In genomic region chr20:44407402-44408184, GRCh38 we compare ENCODE assay signal across 14 cellular contexts. TPM values are rescaled to one million over a fixed set of nuclear protein-coding genes. Genes with fewer than 3 reads are reported as not detected.
DNase-seq lines count a peak whose midpoint lies in the region; ATAC-seq and TF ChIP-seq lines count a peak whose summit lies in the region.
"Had no signal": no experiment of that assay in that cellular context is flagged by ENCODE, and none has a peak within 500 bp of the region (broad histone marks: within the 10 kb centered on the region; RNA-seq: fewer than 3 reads in every experiment).

No MANE protein-coding gene starts in this region.

- BruUV-seq in HCT116 (replicated peaks; lab: Mats Ljungman, UMichigan) (TSS peak; percentile 48), PC-3 (replicated peaks; lab: Mats Ljungman, UMichigan) (no TSS peak)

- ATAC-seq in HCT116 (peak; percentile 96), PC-3 (peak; percentile 93), heart right ventricle (no peak)
- ATAC-seq: Right ventricle myocardium inferior had no signal

- 78 to 85% methylated on average over 14 of the region's 14 CpGs for WGBS in heart right ventricle, 2 donors

- H3K4me3 ChIP-seq in HCT116 (replicated peaks in 1 of 2; ENCODE audit: low read depth in 1 of 2, low read length in 2 of 2) (peak overlapping the region; percentile 3 to 27; a peak in 3 of 4 replicates), PC-3 (ENCODE audit: low read length) (no peak overlapping the region), fibroblast of lung (replicated peaks in 1 of 4; ENCODE audit: control extremely low read depth in 1 of 4, insufficient read depth in 1 of 4, low read depth in 3 of 4, low read length in 4 of 4) (no peak overlapping the region), retinal pigment epithelial cell (ENCODE audit: low read length) (no peak overlapping the region), heart right ventricle (no peak overlapping the region)
- H3K4me3 ChIP-seq: HAP-1, lower lobe of right lung, right atrium auricular region had no signal

- peak; percentile 80 for DNase-seq in HCT116 (ENCODE audit: low read depth, low spot score)
- DNase-seq in PC-3: peak; percentile 96
- peak; percentile 27 to 97 for DNase-seq in fibroblast of lung (ENCODE audit: low read depth in 2 of 2)
- DNase-seq in retinal pigment epithelial cell (ENCODE audit: low read depth): peak; percentile 46
- no peak for DNase-seq in C1 segment of cervical spinal cord (lab: John Stamatoyannopoulos, UW)
- no peak for DNase-seq in activated CD4-positive, alpha-beta T cell treated with anti-CD3 and anti-CD28 coated beads for 4 hours
- DNase-seq in head of caudate nucleus: no peak
- no peak for DNase-seq in heart right ventricle
- DNase-seq: activated CD4-positive, alpha-beta memory T cell treated with anti-CD3 and anti-CD28 coated beads for 36 hours; lower lobe of right lung; NCI-H1694 had no signal

- RAD21 ChIA-PET in HCT116 (lab: Charles Lee; ENCODE audit: low non-redundant PET in 1 of 2, low total read pairs in 2 of 2, uncharacterized antibody in 2 of 2, unreplicated experiment in 2 of 2): no interaction called here

- H4K20me1 ChIP-seq in HCT116 (ENCODE audit: insufficient read depth) (no peaks in the 10 kb centered on the region), PC-3 (ENCODE audit: low read length) (no peaks in the 10 kb centered on the region), fibroblast of lung (ENCODE audit: control insufficient read depth, extremely low read depth, insufficient read depth, low read length) (no peaks in the 10 kb centered on the region)

- no peaks in the 10 kb centered on the region for H3K9me2 ChIP-seq in HCT116 (ENCODE audit: insufficient read depth)
- H3K9me2 ChIP-seq in PC-3 (replicated peaks; ENCODE audit: low read length): no peaks in the 10 kb centered on the region

- peak overlapping the region; percentile 78 for H3K4me2 ChIP-seq in HCT116 (ENCODE audit: low read length)
- peak overlapping the region; percentile 47 for H3K4me2 ChIP-seq in PC-3 (ENCODE audit: low read length)
- H3K4me2 ChIP-seq in fibroblast of lung (ENCODE audit: extremely low read depth, insufficient read depth, low read length): no peak overlapping the region

- POLR2A ChIA-PET in HCT116 (lab: Charles Lee): interaction anchor here (0.8 to 1.5 kb wide), 3 partner anchors 10 to 12 kb away, joined by 3 to 5 read pairs (median 4); no protein-coding TSS in a partner anchor
- POLR2A ChIA-PET in PC-3 (lab: Charles Lee; ENCODE audit: unreplicated experiment): no interaction called here

- no peak for TF ChIP-seq RAD21 in HCT116 (IDR thresholded peaks at IDR 0.05; ENCODE audit: low read depth)

- H3K36me3 ChIP-seq in HCT116 (ENCODE audit: control insufficient read depth in 1 of 2, insufficient read depth in 2 of 2, low read length in 2 of 2): no peaks in the 10 kb centered on the region
- no peaks in the 10 kb centered on the region for H3K36me3 ChIP-seq in PC-3 (ENCODE audit: low read depth, low read length)
- no peaks in the 10 kb centered on the region for H3K36me3 ChIP-seq in fibroblast of lung (ENCODE audit: control insufficient read depth, insufficient read depth, low read length)
- H3K36me3 ChIP-seq in heart right ventricle: no peaks in the 10 kb centered on the region
- H3K36me3 ChIP-seq: HAP-1, lower lobe of right lung, right atrium auricular region had no signal

- H3K27me3 ChIP-seq in HCT116 (ENCODE audit: insufficient read depth, low read length) (no peaks in the 10 kb centered on the region), PC-3 (ENCODE audit: low read length) (no peaks in the 10 kb centered on the region), fibroblast of lung (ENCODE audit: control insufficient read depth, insufficient read depth, low read length) (peaks cover 2% of the 10 kb centered on the region), heart right ventricle (peaks cover 0 to 28% (median 11%) of the 10 kb centered on the region in 7 donors)

- CTCF ChIA-PET in HCT116 (lab: Charles Lee): no interaction called here
- CTCF ChIA-PET in PC-3 (lab: Charles Lee): interaction anchor here (0.6 kb wide), 2 partner anchors 9 to 23 kb away, joined by 5 read pairs; no protein-coding TSS in a partner anchor

- TF ChIP-seq POLR2A in HCT116 (IDR thresholded peaks at IDR 0.05; ENCODE audit: borderline replicate concordance, extremely low read depth, insufficient read depth, insufficient read length): no peak

- TF ChIP-seq CTCF in HCT116 (IDR thresholded peaks at IDR 0.05 in 2 of 3, conservative IDR thresholded peaks at IDR 0.05 in 1 of 3; ENCODE audit: borderline replicate concordance in 1 of 3, insufficient read depth in 1 of 3, low read depth in 2 of 3, low read length in 2 of 3): no peak
- TF ChIP-seq CTCF in PC-3 (conservative IDR thresholded peaks at IDR 0.05; ENCODE audit: low read depth, low read length): no peak
- TF ChIP-seq CTCF in fibroblast of lung (conservative IDR thresholded peaks at IDR 0.05 in 1 of 2, IDR thresholded peaks at IDR 0.05 in 1 of 2; ENCODE audit: low read depth in 1 of 2, low read length in 2 of 2): no peak
- TF ChIP-seq CTCF in retinal pigment epithelial cell (conservative IDR thresholded peaks at IDR 0.05; ENCODE audit: low read depth, low read length): no peak
- TF ChIP-seq CTCF in heart right ventricle (IDR thresholded peaks at IDR 0.05): no peak

- no peaks in the 10 kb centered on the region for H3F3A ChIP-seq in PC-3 (ENCODE audit: low read length, unreplicated experiment)

- H3K4me1 ChIP-seq in HCT116 (ENCODE audit: control insufficient read depth in 1 of 2, insufficient read depth in 2 of 2, low read length in 2 of 2) (peaks cover 14 to 34% of the 10 kb centered on the region in 2 experiments), PC-3 (ENCODE audit: insufficient read depth, low read length) (peaks cover 35% of the 10 kb centered on the region), fibroblast of lung (ENCODE audit: control insufficient read depth, extremely low read depth, insufficient read depth, low read length) (no peaks in the 10 kb centered on the region), heart right ventricle (no peaks in the 10 kb centered on the region)
- H3K4me1 ChIP-seq: HAP-1, lower lobe of right lung, right atrium auricular region had no signal

- peak overlapping the region; percentile 48 for H3K27ac ChIP-seq in HCT116 (ENCODE audit: low read depth, low read length)
- peak overlapping the region; percentile 85 for H3K27ac ChIP-seq in PC-3 (ENCODE audit: low read length)
- no peak overlapping the region for H3K27ac ChIP-seq in fibroblast of lung (ENCODE audit: insufficient read depth, low read length)
- H3K27ac ChIP-seq in heart right ventricle: no peak overlapping the region
- H3K27ac ChIP-seq: lower lobe of right lung, right atrium auricular region had no signal

- H2AFZ ChIP-seq in HCT116 (ENCODE audit: low read depth, low read length, poor library complexity, severe bottlenecking) (peak overlapping the region; percentile 82), PC-3 (ENCODE audit: low read length) (peak overlapping the region; percentile 42), fibroblast of lung (ENCODE audit: low read length) (no peak overlapping the region)

- H3K9ac ChIP-seq in HCT116 (ENCODE audit: low read length): peak overlapping the region; percentile 53
- H3K9ac ChIP-seq in PC-3 (ENCODE audit: low read length): peak overlapping the region; percentile 59
- no peak overlapping the region for H3K9ac ChIP-seq in fibroblast of lung (ENCODE audit: insufficient read depth, low read length)

- H3K79me2 ChIP-seq in HCT116 (ENCODE audit: insufficient read depth, low read length): no peaks in the 10 kb centered on the region
- no peaks in the 10 kb centered on the region for H3K79me2 ChIP-seq in PC-3 (ENCODE audit: low read length)
- no peaks in the 10 kb centered on the region for H3K79me2 ChIP-seq in fibroblast of lung (ENCODE audit: control insufficient read depth, insufficient read depth, low read length)

- intact Hi-C loops in HCT116 (cut with micrococcal nuclease) (no loop called here), PC-3 (cut with micrococcal nuclease) (no loop called here), head of caudate nucleus (cut with DNase I) (no loop called here), heart right ventricle (cut with DNase I) (no loop called here)

- H3K9me3 ChIP-seq in HCT116 (ENCODE audit: control insufficient read depth in 1 of 2, insufficient read depth in 1 of 2, low read depth in 1 of 2, low read length in 2 of 2) (no peaks in the 10 kb centered on the region), PC-3 (ENCODE audit: low read length) (no peaks in the 10 kb centered on the region), fibroblast of lung (ENCODE audit: control insufficient read depth, insufficient read depth, low read depth, low read length) (no peaks in the 10 kb centered on the region), heart right ventricle (no peaks in the 10 kb centered on the region)
- H3K9me3 ChIP-seq: HAP-1, lower lobe of right lung, right atrium auricular region had no signal

TF ChIP-seq in HCT116, 20 proteins besides CTCF, POLR2A, EP300 and RAD21:
- TF ChIP-seq POLR2AphosphoS5 (IDR thresholded peaks at IDR 0.05; ENCODE audit: low read depth, low read length) (peak; percentile 72), TCF7L2 (IDR thresholded peaks at IDR 0.05; ENCODE audit: borderline replicate concordance, extremely low read depth, insufficient read depth, insufficient read length) (peak; percentile 40), CBX3 (IDR thresholded peaks at IDR 0.05; ENCODE audit: low read depth) (peak; percentile 54; the same call in 1 of the 2 replicates), SIN3A (IDR thresholded peaks at IDR 0.05; ENCODE audit: low read depth) (no peak), SP1 (IDR thresholded peaks at IDR 0.05; ENCODE audit: low read depth) (peak; percentile 63), FOSL1 (IDR thresholded peaks at IDR 0.05; ENCODE audit: low read depth) (peak; percentile 52), EGR1 (IDR thresholded peaks at IDR 0.05; ENCODE audit: low read depth) (no peak), JUND (IDR thresholded peaks at IDR 0.05) (peak; percentile 54; the same call in 1 of the 2 replicates)

RNA-seq across cellular contexts. Expression of gene HNF4A, which starts 52.1 kb away (rescaled TPM):
- total RNA-seq in HCT116 (2021; ENCODE audit: unreplicated experiment) (7.4 TPM), PC-3 (2014; rRNA removed) (not detected in 2 replicates), fibroblast of lung (not detected in 2 replicates), heart right ventricle (not detected)
- 5.9 and 6.3 TPM in 2 replicates for polyA plus RNA-seq in HCT116 (2012)
- polyA plus RNA-seq in fibroblast of lung (not detected in 2 replicates), heart right ventricle (under 1 TPM in 1 of 2 donors, not detected in 1; under 0.01 TPM)
- polyA plus RNA-seq in fibroblast of lung (2012): not detected in 2 replicates
- 0.35 TPM in 1 of 2 replicates, not detected in the other for polyA minus RNA-seq in fibroblast of lung (ENCODE audit: low replicate concordance)
- total RNA-seq: activated CD4-positive, alpha-beta memory T cell treated with anti-CD3 and anti-CD28 coated beads for 36 hours; right atrium auricular region; Right ventricle myocardium inferior had no signal

Comparison
In these comparisons a context has a peak if more than half of its experiments do, and no peak if none do; other contexts are left out.
1. ATAC-seq: peak in HCT116 (single experiment) and PC-3 (single experiment); none in heart right ventricle (0 of 8).
2. DNase-seq: peak in HCT116 (single experiment), PC-3 (single experiment), fibroblast of lung (2 of 2) and retinal pigment epithelial cell (single experiment); none in C1 segment of cervical spinal cord (0 of 14), activated CD4-positive, alpha-beta T cell treated with anti-CD3 and anti-CD28 coated beads for 4 hours (0 of 2), head of caudate nucleus (0 of 42) and heart right ventricle (0 of 2).
3. H3K27ac ChIP-seq: peak in HCT116 (single experiment) and PC-3 (single experiment); none in fibroblast of lung (single experiment) and heart right ventricle (0 of 10).
4. H3K4me3 ChIP-seq: peak in HCT116 (2 of 2); none in PC-3 (single experiment), fibroblast of lung (0 of 4), retinal pigment epithelial cell (single experiment) and heart right ventricle (0 of 10).